ENCODE assay signal across 32 cellular contexts in genomic region chr20:24756292-24757025, GRCh38.
DNase-seq lines count a peak whose midpoint lies in the region; ATAC-seq, FAIRE-seq and TF ChIP-seq lines count a peak whose summit lies in the region.
"Had no signal": no experiment of that assay in that cellular context is flagged by ENCODE, and none has a peak within 500 bp of the region (broad histone marks: within the 10 kb centered on the region; RNA-seq: fewer than 3 reads in every experiment).

No MANE protein-coding gene starts in this region.

- H3K14ac ChIP-seq in trophoblast cell (ENCODE audit: low read length): no peak overlapping the region

- H3K9ac ChIP-seq in trophoblast cell (ENCODE audit: low read length): no peak overlapping the region

- peak overlapping the region; percentile 23 for H2BK12ac ChIP-seq in trophoblast cell (ENCODE audit: low read length)

- no peak for TF ChIP-seq CTCF in coronary artery (IDR thresholded peaks at IDR 0.05)

- no peaks in the 10 kb centered on the region for H3K36me3 ChIP-seq in trophoblast cell (ENCODE audit: control insufficient read depth in 1 of 2, insufficient read depth in 2 of 2, low read length in 2 of 2)
- no peaks in the 10 kb centered on the region for H3K36me3 ChIP-seq in MG63
- H3K36me3 ChIP-seq: esophagus squamous epithelium, heart left ventricle, lower lobe of right lung, thoracic aorta, WERI-Rb-1 had no signal

- H4K12ac ChIP-seq in trophoblast cell (ENCODE audit: low read depth, low read length): no peak overlapping the region

- DNase-seq in right cardiac atrium (no peak), left ventricle myocardium superior (no peak), coronary artery (ENCODE audit: low spot score) (peak; percentile 40), trophoblast cell (no peak), GM19239 (ENCODE audit: insufficient read length, low spot score) (no peak), MG63 (no peak), hepatic stellate cell (ENCODE audit: low spot score) (no peak)
- DNase-seq: activated CD4-positive, alpha-beta T cell treated with anti-CD3 and anti-CD28 coated beads, Interleukin-2, amount 10 ng/mL, durations not matched to agents 24 days and 14 days; activated naive CD4-positive, alpha-beta T cell treated with Interleukin-2 at 50 U/mL for 16 hours; activated T-cell treated with anti-CD3 and anti-CD28 coated beads, Interleukin-2, amount 50 U/mL, for 72 hours; CD8-positive, alpha-beta memory T cell; dermis blood vessel endothelial cell; esophagus squamous epithelium; foreskin keratinocyte; heart left ventricle; kidney; lower lobe of right lung; MV-4-11; NCI-H1436; NCI-H2081 treated with DMSO at 0.1 percent for 48 hours; NCI-H345; NCI-H748 treated with DMSO at 0.1 percent for 48 hours; SIG-M5; stimulated activated CD4-positive, alpha-beta T cell treated with anti-CD3 and anti-CD28 coated beads, Interleukin-1b, Interleukin-23, amount 100 ng/mL, for 48 hours; stimulated activated naive CD4-positive, alpha-beta T cell treated with Interleukin-2 at 50 U/mL for 16 hours; T-helper 9 cell; WERI-Rb-1 had no signal

- H2BK120ac ChIP-seq in trophoblast cell (ENCODE audit: insufficient read depth, low read length, poor library complexity): no peak overlapping the region

- no peak overlapping the region for H2AFZ ChIP-seq in trophoblast cell (ENCODE audit: insufficient read depth, low read length, poor library complexity)

- H3K4me3 ChIP-seq in right cardiac atrium (ENCODE audit: low read length) (no peak overlapping the region), coronary artery (no peak overlapping the region), trophoblast cell (ENCODE audit: low read depth, low read length) (no peak overlapping the region), MG63 (no peak overlapping the region)
- H3K4me3 ChIP-seq: esophagus squamous epithelium, heart left ventricle, lower lobe of right lung, thoracic aorta had no signal

- WGBS in right cardiac atrium: 58% methylated on average over 12 of the region's 12 CpGs
- no CpG with 5 or more reads among the region's 12 CpGs for WGBS in trophoblast cell (ENCODE audit: extremely low coverage, insufficient coverage, insufficient read length)

- no peak overlapping the region for H4K91ac ChIP-seq in trophoblast cell (ENCODE audit: low read depth, low read length)

- no peak overlapping the region for H3K18ac ChIP-seq in trophoblast cell (ENCODE audit: low read length)

- no peaks in the 10 kb centered on the region for H3K79me1 ChIP-seq in trophoblast cell (ENCODE audit: low read length)

- H2AK5ac ChIP-seq in trophoblast cell (ENCODE audit: low read length): no peak overlapping the region

- no peak overlapping the region for H3K27ac ChIP-seq in right cardiac atrium (ENCODE audit: low read length)
- H3K27ac ChIP-seq in coronary artery: no peak overlapping the region
- H3K27ac ChIP-seq in trophoblast cell (ENCODE audit: low read depth, low read length): no peak overlapping the region
- H3K27ac ChIP-seq: esophagus squamous epithelium, foreskin keratinocyte, heart left ventricle, lower lobe of right lung, thoracic aorta, WERI-Rb-1 had no signal

- H3K4me1 ChIP-seq in right cardiac atrium (ENCODE audit: control insufficient read depth, insufficient read depth, low read length): no peaks in the 10 kb centered on the region
- no peaks in the 10 kb centered on the region for H3K4me1 ChIP-seq in trophoblast cell (ENCODE audit: control insufficient read depth in 1 of 2, insufficient read depth in 2 of 2, low read length in 2 of 2)
- H3K4me1 ChIP-seq: esophagus squamous epithelium, foreskin keratinocyte, heart left ventricle, lower lobe of right lung had no signal

- H3K79me2 ChIP-seq in trophoblast cell (ENCODE audit: control insufficient read depth, insufficient read depth, low read length, poor library complexity): no peaks in the 10 kb centered on the region

- no peak overlapping the region for H3K23ac ChIP-seq in trophoblast cell (ENCODE audit: low read length)

- H3K9me3 ChIP-seq in right cardiac atrium (ENCODE audit: control insufficient read depth, low read length) (no peaks in the 10 kb centered on the region), trophoblast cell (ENCODE audit: insufficient read depth, low read depth, low read length) (peaks cover 1% of the 10 kb centered on the region), MG63 (no peaks in the 10 kb centered on the region)
- H3K9me3 ChIP-seq: thoracic aorta had no signal

- no peaks in the 10 kb centered on the region for H3K27me3 ChIP-seq in right cardiac atrium (ENCODE audit: control insufficient read depth, insufficient read depth)
- no peaks in the 10 kb centered on the region for H3K27me3 ChIP-seq in trophoblast cell (ENCODE audit: insufficient read depth, low read length)
- H3K27me3 ChIP-seq in MG63: no peaks in the 10 kb centered on the region
- H3K27me3 ChIP-seq: esophagus squamous epithelium, foreskin keratinocyte had no signal

- no peak overlapping the region for H4K8ac ChIP-seq in trophoblast cell (ENCODE audit: low read depth, low read length)

- intact Hi-C loops in right cardiac atrium (cut with DNase I): no loop called here
- intact Hi-C loops in left ventricle myocardium superior (cut with micrococcal nuclease): no loop called here

- peak; percentile 31 to 54 for ATAC-seq in right cardiac atrium
- no peak for ATAC-seq in left ventricle myocardium superior
- ATAC-seq in GM18868 (IDR thresholded peaks at IDR 0.05; ENCODE audit: unreplicated experiment): no peak
- ATAC-seq: activated T-cell treated with anti-CD3 and anti-CD28 coated beads, Interleukin-2, amount 50 U/mL, for 72 hours; foreskin keratinocyte; heart left ventricle; natural killer cell treated with Interleukin-12 subunit alpha and Interleukin-12 subunit beta and Interleukin-15 and Interleukin-18, amount 100 ng/mL, for 72 hours; Panc1 had no signal

- H3K4me2 ChIP-seq in trophoblast cell (ENCODE audit: low read length): no peak overlapping the region

- no peak overlapping the region for H3K4ac ChIP-seq in trophoblast cell (ENCODE audit: low read depth, low read length)

- FAIRE-seq in GM19239 (lab: Jason Lieb, UNC): no peak
- FAIRE-seq: kidney, small intestine had no signal

- no peak overlapping the region for H2BK5ac ChIP-seq in trophoblast cell (ENCODE audit: low read depth, low read length, poor library complexity)

Comparison
In these comparisons a context has a peak if more than half of its experiments do, and no peak if none do; other contexts are left out.
1. ATAC-seq: peak in right cardiac atrium (2 of 2); none in left ventricle myocardium superior (single experiment) and GM18868 (single experiment).